ENCODE assay signal across 16 cellular contexts in genomic region chr7:38318241-38318640, GRCh38.
DNase-seq lines count a peak whose midpoint lies in the region; ATAC-seq and TF ChIP-seq lines count a peak whose summit lies in the region.
"Had no signal": no experiment of that assay in that cellular context is flagged by ENCODE, and none has a peak within 500 bp of the region (broad histone marks: within the 10 kb centered on the region; RNA-seq: fewer than 3 reads in every experiment).

No MANE protein-coding gene starts in this region.

- H2AFZ ChIP-seq in ACC112 (ENCODE audit: low read length, unreplicated experiment) (peak overlapping the region; percentile 52), GM23338 (peak overlapping the region; percentile 70; the same call in 1 of the 2 replicates)

- peaks cover 14% of the 10 kb centered on the region for H3K4me1 Mint-ChIP-seq in GM23338
- peaks cover 90 to 95% of the 10 kb centered on the region in 2 donors for H3K4me1 Mint-ChIP-seq in immature natural killer cell
- H3K4me1 Mint-ChIP-seq: activated B cell treated with CpG ODN at 0.5 μM for 24 hours had no signal

- H3K27me3 Mint-ChIP-seq in GM23338 (ENCODE audit: insufficient read depth, low read depth, poor library complexity): no peaks in the 10 kb centered on the region
- peaks cover 12 to 26% (median 26%) of the 10 kb centered on the region in 3 donors for H3K27me3 Mint-ChIP-seq in immature natural killer cell (ENCODE audit: low read depth in 3 of 3)
- H3K27me3 Mint-ChIP-seq: brain had no signal

- H3K4me1 ChIP-seq in ACC112 (ENCODE audit: control insufficient read depth, insufficient read depth, low read length, unreplicated experiment) (peaks cover 17% of the 10 kb centered on the region), GM23338 (ENCODE audit: insufficient read depth) (peaks cover 8% of the 10 kb centered on the region; the same call in 1 of the 2 replicates)

- H3K4me3 ChIP-seq in ACC112 (ENCODE audit: low read depth, low read length): no peak overlapping the region
- no peak overlapping the region for H3K4me3 ChIP-seq in GM23338
- H3K4me3 ChIP-seq: gastrocnemius medialis, SJSA1, vagina had no signal

- H3K36me3 Mint-ChIP-seq in GM23338 (ENCODE audit: low read depth) (no peaks in the 10 kb centered on the region), immature natural killer cell (no peaks in the 10 kb centered on the region)
- H3K36me3 Mint-ChIP-seq: brain had no signal

- H3K36me3 ChIP-seq in ACC112 (ENCODE audit: insufficient read depth, low read length) (no peaks in the 10 kb centered on the region), GM23338 (ENCODE audit: insufficient read depth) (no peaks in the 10 kb centered on the region)
- H3K36me3 ChIP-seq: BE2C, gastrocnemius medialis, SJSA1, vagina had no signal

- H3K27me3 ChIP-seq in ACC112 (ENCODE audit: insufficient read depth, low read length) (no peaks in the 10 kb centered on the region), GM23338 (ENCODE audit: insufficient read depth) (no peaks in the 10 kb centered on the region)
- H3K27me3 ChIP-seq: BE2C, gastrocnemius medialis, vagina had no signal

- no peaks in the 10 kb centered on the region for H3F3A ChIP-seq in GM23338 (replicated peaks; ENCODE audit: low read depth)

- H3K9me3 Mint-ChIP-seq in GM23338 (no peaks in the 10 kb centered on the region), immature natural killer cell (no peaks in the 10 kb centered on the region)
- H3K9me3 Mint-ChIP-seq: activated B cell treated with CpG ODN at 0.5 μM for 24 hours, brain had no signal

- H3K79me2 ChIP-seq in ACC112 (ENCODE audit: control insufficient read depth, insufficient read depth, low read length, unreplicated experiment) (no peaks in the 10 kb centered on the region), GM23338 (replicated peaks; ENCODE audit: insufficient read depth) (no peaks in the 10 kb centered on the region)

- DNase-seq in GM23338 (ENCODE audit: low spot score) (no peak), immature natural killer cell (peak in 2 of 3 donors; percentile 56 to 63), DMS79 (lab: John Stamatoyannopoulos, UW) (no peak), ecto neural progenitor cell (ENCODE audit: low spot score) (no peak), NCI-H82 treated with DMSO at 0.1 percent for 48 hours (lab: John Stamatoyannopoulos, UW; ENCODE audit: unreplicated experiment) (no peak)
- DNase-seq: activated B cell treated with CpG ODN at 0.5 μM for 24 hours; activated effector memory CD4-positive, alpha-beta T cell treated with Interleukin-2 at 50 U/mL for 16 hours; gastrocnemius medialis; stimulated activated CD4-positive, alpha-beta T cell treated with anti-CD3 and anti-CD28 coated beads, Interleukin-4, amount 100 ng/mL, for 1 hour had no signal

- ATAC-seq in GM23338 (no peak), GM21825 (IDR thresholded peaks at IDR 0.05; ENCODE audit: unreplicated experiment) (no peak)

- H3K4me3 Mint-ChIP-seq in GM23338 (no peak overlapping the region), immature natural killer cell (peak overlapping the region; percentile 87 to 95 (median 91))
- H3K4me3 Mint-ChIP-seq: activated B cell treated with CpG ODN at 0.5 μM for 24 hours, brain had no signal

- H3K27ac ChIP-seq in ACC112 (ENCODE audit: low read depth, low read length): no peak overlapping the region
- no peak overlapping the region for H3K27ac ChIP-seq in GM23338 (ENCODE audit: low read depth)
- peak overlapping the region; percentile 100 for H3K27ac ChIP-seq in VCaP
- H3K27ac ChIP-seq: gastrocnemius medialis, SJSA1, vagina had no signal

- no peak overlapping the region for H3K27ac Mint-ChIP-seq in GM23338
- peak overlapping the region; percentile 99 to 100 (median 100) for H3K27ac Mint-ChIP-seq in immature natural killer cell
- H3K27ac Mint-ChIP-seq: activated B cell treated with CpG ODN at 0.5 μM for 24 hours had no signal

- no peak for TF ChIP-seq CTCF in GM23338 (conservative IDR thresholded peaks at IDR 0.05; ENCODE audit: low read depth in 2 of 2)
- TF ChIP-seq CTCF in VCaP (conservative IDR thresholded peaks at IDR 0.05): no peak

- H3K4me2 ChIP-seq in GM23338: no peak overlapping the region

- no peaks in the 10 kb centered on the region; the same call in 1 of the 2 replicates for H3K9me2 ChIP-seq in GM23338 (ENCODE audit: insufficient read depth)

- no peaks in the 10 kb centered on the region for H4K20me1 ChIP-seq in GM23338 (replicated peaks; ENCODE audit: insufficient read depth)

TF ChIP-seq in GM23338, 12 proteins besides CTCF, POLR2A, EP300 and RAD21:
- TF ChIP-seq ZNF114 (CRISPR knock-in tag; IDR thresholded peaks at IDR 0.05) (no peak), EZH2 (IDR thresholded peaks at IDR 0.05; ENCODE audit: low read depth, unreplicated experiment) (no peak), REST (IDR thresholded peaks at IDR 0.05; ENCODE audit: unreplicated experiment) (no peak), JUNB (IDR thresholded peaks at IDR 0.05; ENCODE audit: unreplicated experiment) (no peak), CREB1 (CRISPR knock-in tag; IDR thresholded peaks at IDR 0.05; ENCODE audit: low read depth) (no peak), ETS1 (IDR thresholded peaks at IDR 0.05) (no peak)

Comparison
In these comparisons a context has a peak if more than half of its experiments do, and no peak if none do; other contexts are left out.
1. DNase-seq: peak in immature natural killer cell (2 of 3); none in GM23338 (single experiment), DMS79 (single experiment), ecto neural progenitor cell (single experiment) and NCI-H82 treated with DMSO at 0.1 percent for 48 hours (single experiment).